21 cellular contexts compared by ENCODE assay signal in genomic region chr3:125045194-125045593, GRCh38. TPM values are rescaled to one million over a fixed set of nuclear protein-coding genes. Genes with fewer than 3 reads are reported as not detected.
DNase-seq lines count a peak whose midpoint lies in the region; ATAC-seq, FAIRE-seq and TF ChIP-seq lines count a peak whose summit lies in the region.
"Had no signal": no experiment of that assay in that cellular context is flagged by ENCODE, and none has a peak within 500 bp of the region (broad histone marks: within the 10 kb centered on the region; RNA-seq: fewer than 3 reads in every experiment).

No MANE protein-coding gene starts in this region.

- peaks cover 36% of the 10 kb centered on the region for H3K36me3 Mint-ChIP-seq in activated CD4-positive, alpha-beta memory T cell treated with anti-CD3 and anti-CD28 coated beads, Interleukin-2, amount 10 ng/mL, durations not matched to agents 7 days and 5 days (ENCODE audit: low read depth)

- H4K20me1 ChIP-seq in HepG2 (ENCODE audit: insufficient read depth, low read length) = peaks cover 10% of the 10 kb centered on the region; the same call in 1 of the 2 replicates

- BruUV-seq in Panc1 (replicated peaks; lab: Mats Ljungman, UMichigan) = no TSS peak
- no TSS peak for BruUV-seq in HepG2 (replicated peaks; lab: Mats Ljungman, UMichigan)

- no peak for FAIRE-seq in HepG2 (lab: Jason Lieb, UNC)

- POLR2A ChIA-PET in Panc1 (lab: Charles Lee) = no interaction called here
- POLR2A ChIA-PET in HepG2 (lab: Yijun Ruan, JAX) = interaction anchor here (0.8 kb wide), 1 partner anchor 9 kb away, joined by 5 read pairs; no protein-coding TSS in a partner anchor
- POLR2A ChIA-PET in activated CD4-positive, alpha-beta memory T cell treated with anti-CD3 and anti-CD28 coated beads, Interleukin-2, amount 10 ng/mL, durations not matched to agents 7 days and 5 days (lab: Charles Lee) = no interaction called here

- peaks cover 4% of the 10 kb centered on the region for H3K4me1 Mint-ChIP-seq in activated CD4-positive, alpha-beta memory T cell treated with anti-CD3 and anti-CD28 coated beads, Interleukin-2, amount 10 ng/mL, durations not matched to agents 7 days and 5 days

- TF ChIP-seq RAD21 in HepG2 (CRISPR knock-in tag; IDR thresholded peaks at IDR 0.05) = no peak

- ATAC-seq in Panc1 (no peak), HepG2 (no peak), GM18517 (IDR thresholded peaks at IDR 0.05; ENCODE audit: unreplicated experiment) (no peak), GM19023 (IDR thresholded peaks at IDR 0.05; ENCODE audit: unreplicated experiment) (no peak)

- TF ChIP-seq EP300 in HepG2 (IDR thresholded peaks at IDR 0.05; ENCODE audit: low read depth in 2 of 2, low read length in 2 of 2) = no peak
- no peak for TF ChIP-seq EP300 in HepG2 (CRISPR knock-in tag; IDR thresholded peaks at IDR 0.05; ENCODE audit: borderline replicate concordance)

- peaks cover 24% of the 10 kb centered on the region for H3K79me2 ChIP-seq in HepG2 (ENCODE audit: insufficient read depth, low read length)

- no peak overlapping the region for H3K4me3 Mint-ChIP-seq in activated CD4-positive, alpha-beta memory T cell treated with anti-CD3 and anti-CD28 coated beads, Interleukin-2, amount 10 ng/mL, durations not matched to agents 7 days and 5 days
- H3K4me3 Mint-ChIP-seq: dendritic cell treated with granulocyte-macrophage colony-stimulating factor and Interleukin-4, amounts not matched to agents 40 ng/mL and 50 ng/mL, for 4 days had no signal

- DNase-seq in Panc1 (ENCODE audit: low read depth, low spot score) (no peak), choroid plexus epithelial cell (ENCODE audit: low read depth) (peak; percentile 47), HepG2 (ENCODE audit: low spot score) (no peak), foreskin fibroblast (no peak)
- DNase-seq in activated CD4-positive, alpha-beta memory T cell treated with anti-CD3 and anti-CD28 coated beads, Interleukin-2, amount 10 ng/mL, durations not matched to agents 7 days and 5 days = no peak
- DNase-seq: activated naive CD4-positive, alpha-beta T cell; GOT3; hypothalamus; NCI-H187 treated with DMSO at 0.1 percent for 48 hours; NCI-H510A treated with DMSO at 0.1 percent for 48 hours; nucleus accumbens; stimulated activated CD4-positive, alpha-beta T cell treated with anti-CD3 and anti-CD28 coated beads, Interleukin-4, amount 100 ng/mL, for 4 hours; stimulated activated CD8-positive, alpha-beta memory T cell treated with anti-CD3 and anti-CD28 coated beads, Interleukin-4, amount 100 ng/mL, for 48 hours; testis had no signal

- WGBS in HepG2 (ENCODE audit: low lambda C conversion rate) = 77% methylated on average over 5 of the region's 5 CpGs

- H3K9me3 Mint-ChIP-seq in activated CD4-positive, alpha-beta memory T cell treated with anti-CD3 and anti-CD28 coated beads, Interleukin-2, amount 10 ng/mL, durations not matched to agents 7 days and 5 days = no peaks in the 10 kb centered on the region
- H3K9me3 Mint-ChIP-seq: dendritic cell treated with granulocyte-macrophage colony-stimulating factor and Interleukin-4, amounts not matched to agents 40 ng/mL and 50 ng/mL, for 4 days had no signal

- peak overlapping the region; percentile 55; the same call in 1 of the 2 replicates for H3K27ac ChIP-seq in Panc1 (ENCODE audit: low read length)
- no peak overlapping the region for H3K27ac ChIP-seq in HepG2 (ENCODE audit: extremely low read length, insufficient read depth, low read length)
- H3K27ac ChIP-seq in stomach smooth muscle (ENCODE audit: low read length) = peak overlapping the region; percentile 46
- H3K27ac ChIP-seq: SJCRH30 had no signal

- no peaks in the 10 kb centered on the region for H3K9me3 ChIP-seq in Panc1 (ENCODE audit: control insufficient read depth, insufficient read depth, low read depth, low read length)
- no peaks in the 10 kb centered on the region for H3K9me3 ChIP-seq in HepG2 (ENCODE audit: low read length)
- no peaks in the 10 kb centered on the region for H3K9me3 ChIP-seq in stomach smooth muscle (ENCODE audit: control insufficient read depth in 2 of 2, low read length in 2 of 2)
- H3K9me3 ChIP-seq: MG63, SJCRH30, testis had no signal

- H2AFZ ChIP-seq in HepG2 (ENCODE audit: low read length) = no peak overlapping the region

- CTCF ChIA-PET in Panc1 (lab: Charles Lee) (no interaction called here), HepG2 (lab: Yijun Ruan, JAX; ENCODE audit: low intra/inter-chr PET ratio, low total read pairs) (no interaction called here)
- CTCF ChIA-PET in activated CD4-positive, alpha-beta memory T cell treated with anti-CD3 and anti-CD28 coated beads, Interleukin-2, amount 10 ng/mL, durations not matched to agents 7 days and 5 days (lab: Charles Lee) = no interaction called here

- no peaks in the 10 kb centered on the region for H3K27me3 ChIP-seq in Panc1 (ENCODE audit: control insufficient read depth, insufficient read depth, low read length)
- no peaks in the 10 kb centered on the region for H3K27me3 ChIP-seq in HepG2 (ENCODE audit: control insufficient read depth in 1 of 2, insufficient read depth in 2 of 2, low read length in 2 of 2)
- H3K27me3 ChIP-seq in stomach smooth muscle (ENCODE audit: control insufficient read depth in 1 of 2, insufficient read depth in 2 of 2, low read length in 2 of 2) = no peaks in the 10 kb centered on the region
- H3K27me3 ChIP-seq: MG63, SJCRH30, testis had no signal

- intact Hi-C loops in Panc1 (cut with micrococcal nuclease; ENCODE audit: unreplicated experiment) = no loop called here
- intact Hi-C loops in HepG2 (cut with micrococcal nuclease; ENCODE audit: unreplicated experiment) = no loop called here

- no peak overlapping the region for H3K4me2 ChIP-seq in HepG2 (ENCODE audit: low read depth, low read length)

- no peaks in the 10 kb centered on the region for H3K36me3 ChIP-seq in Panc1 (ENCODE audit: control insufficient read depth, insufficient read depth, low read length)
- H3K36me3 ChIP-seq in HepG2 (replicated peaks in 1 of 2; ENCODE audit: control insufficient read depth in 1 of 2, insufficient read depth in 2 of 2, low read length in 2 of 2) = peaks cover 20 to 32% of the 10 kb centered on the region in 2 experiments; a peak in 4 of 5 replicates
- peaks cover 0 to 5% of the 10 kb centered on the region in 2 donors for H3K36me3 ChIP-seq in stomach smooth muscle (ENCODE audit: control insufficient read depth in 2 of 2, insufficient read depth in 2 of 2, low read length in 2 of 2)

- TF ChIP-seq POLR2A in HepG2 (IDR thresholded peaks at IDR 0.05; ENCODE audit: insufficient read depth in 1 of 2, low read depth in 2 of 2, low read length in 2 of 2) = no peak

- TF ChIP-seq CTCF in Panc1 (IDR thresholded peaks at IDR 0.05) = no peak
- TF ChIP-seq CTCF in choroid plexus epithelial cell (conservative IDR thresholded peaks at IDR 0.05; ENCODE audit: low read depth, low read length) = no peak
- no peak for TF ChIP-seq CTCF in HepG2 (CRISPR knock-in tag; IDR thresholded peaks at IDR 0.05)
- TF ChIP-seq CTCF in foreskin fibroblast (IDR thresholded peaks at IDR 0.05; ENCODE audit: low read depth, low read length) = no peak

- H3K4me1 ChIP-seq in Panc1 (ENCODE audit: control insufficient read depth, insufficient read depth, low read length) (peaks cover 67% of the 10 kb centered on the region), HepG2 (ENCODE audit: insufficient read depth, low read length) (peaks cover 23% of the 10 kb centered on the region), stomach smooth muscle (ENCODE audit: control insufficient read depth, insufficient read depth, low read length) (peaks cover 59% of the 10 kb centered on the region)

- in situ Hi-C loops in Panc1 (cut with HindIII; ENCODE audit: low pct_unique_long_range_greater_than_20kb, low sequenced_read_pairs) (no loop called here), HepG2 (cut with HindIII; ENCODE audit: extremely low pct_ligation_motif_present, low pct_unique_long_range_greater_than_20kb) (no loop called here)

- H3K4me3 ChIP-seq in Panc1 (ENCODE audit: low read depth in 2 of 2, low read length in 2 of 2) = no peak overlapping the region
- H3K4me3 ChIP-seq in choroid plexus epithelial cell (ENCODE audit: low read depth, low read length) = no peak overlapping the region
- H3K4me3 ChIP-seq in HepG2 (replicated peaks in 1 of 3; ENCODE audit: insufficient read depth in 1 of 3, low read depth in 2 of 3, low read length in 3 of 3) = no peak overlapping the region
- no peak overlapping the region for H3K4me3 ChIP-seq in stomach smooth muscle (ENCODE audit: low read length in 2 of 2)
- no peak overlapping the region for H3K4me3 ChIP-seq in foreskin fibroblast (ENCODE audit: low read depth in 1 of 2, low read length in 2 of 2)
- H3K4me3 ChIP-seq: MG63, SJCRH30, skin epidermis, testis had no signal

- H3K27ac Mint-ChIP-seq in activated CD4-positive, alpha-beta memory T cell treated with anti-CD3 and anti-CD28 coated beads, Interleukin-2, amount 10 ng/mL, durations not matched to agents 7 days and 5 days = no peak overlapping the region
- H3K27ac Mint-ChIP-seq: dendritic cell treated with granulocyte-macrophage colony-stimulating factor and Interleukin-4, amounts not matched to agents 40 ng/mL and 50 ng/mL, for 4 days had no signal

- H3K9ac ChIP-seq in HepG2 (ENCODE audit: insufficient read depth, low read depth, low read length) = no peak overlapping the region
- H3K9ac ChIP-seq in stomach smooth muscle (ENCODE audit: low read length in 2 of 2) = no peak overlapping the region

- H3K27me3 Mint-ChIP-seq in activated CD4-positive, alpha-beta memory T cell treated with anti-CD3 and anti-CD28 coated beads, Interleukin-2, amount 10 ng/mL, durations not matched to agents 7 days and 5 days = peaks cover 12% of the 10 kb centered on the region

RNA-seq across cellular contexts. Expression of gene HEG1, which starts 10.6 kb away (rescaled TPM):
- total RNA-seq in Panc1 (2021; ENCODE audit: unreplicated experiment) = 141 TPM
- 63.2 TPM for polyA plus RNA-seq in Panc1 (2012; ENCODE audit: insufficient read length)
- 9.7 and 10.7 TPM in 2 replicates for total RNA-seq in HepG2 (2016; rRNA removed; fragmentation: Illumina TruSeq; extraction: Trizol)
- total RNA-seq in HepG2 (2016; cell fraction: cytosol; rRNA removed; fragmentation: Illumina TruSeq; extraction: Trizol; ENCODE audit: low read depth) = 1.1 TPM in 2 replicates
- total RNA-seq in HepG2 (2016; cell fraction: insoluble cytoplasmic fraction; rRNA removed; fragmentation: Illumina TruSeq; extraction: Trizol) = 6.8 and 9.0 TPM in 2 replicates
- 3.2 and 3.3 TPM in 2 replicates for total RNA-seq in HepG2 (2016; cell fraction: membrane; rRNA removed; fragmentation: Illumina TruSeq; extraction: Trizol)
- total RNA-seq in HepG2 (2016; cell fraction: nucleus; rRNA removed; fragmentation: Illumina TruSeq; extraction: Trizol) = 17.3 and 19.4 TPM in 2 replicates
- 11.6 and 18.2 TPM in 2 replicates for polyA plus RNA-seq in HepG2 (2011; rRNA removed)
- 8.6 and 8.8 TPM in 2 replicates for polyA plus RNA-seq in HepG2 (2011; cell fraction: cytosol; rRNA removed)
- polyA plus RNA-seq in HepG2 (2011; cell fraction: nucleus; rRNA removed) = 17.9 and 23.5 TPM in 2 replicates
- 12.1 and 14.0 TPM in 2 replicates for polyA plus RNA-seq in HepG2 (2012)
- 0.46 and 0.52 TPM in 2 replicates for polyA plus RNA-seq in HepG2 (2016; cell fraction: cytosol; fragmentation: Illumina TruSeq; extraction: Trizol; ENCODE audit: low read depth)
- 5.4 and 5.8 TPM in 2 replicates for polyA plus RNA-seq in HepG2 (2016; cell fraction: insoluble cytoplasmic fraction; fragmentation: Illumina TruSeq; extraction: Trizol; ENCODE audit: low read depth)
- polyA plus RNA-seq in HepG2 (2016; cell fraction: membrane; fragmentation: Illumina TruSeq; extraction: Trizol; ENCODE audit: low read depth) = 0.69 and 0.92 TPM in 2 replicates
- 14.9 and 16.7 TPM in 2 replicates for polyA plus RNA-seq in HepG2 (2016; cell fraction: nucleus; fragmentation: Illumina TruSeq; extraction: Trizol; ENCODE audit: insufficient read depth, low read depth)
- polyA minus RNA-seq in HepG2 (2011; rRNA and poly(A)+ RNA removed; ENCODE audit: low replicate concordance) = 51.4 and 72.4 TPM in 2 replicates
- 23.5 and 27.8 TPM in 2 replicates for polyA minus RNA-seq in HepG2 (2011; cell fraction: cytosol; rRNA and poly(A)+ RNA removed)
- 17.8 and 25.8 TPM in 2 replicates for polyA minus RNA-seq in HepG2 (2011; cell fraction: nucleus; rRNA and poly(A)+ RNA removed)
- total RNA-seq in activated CD4-positive, alpha-beta memory T cell treated with anti-CD3 and anti-CD28 coated beads, Interleukin-2, amount 10 ng/mL, durations not matched to agents 7 days and 5 days = 10 to 100 TPM; 26.7 to 27.7 TPM
